Comparison of ENCODE assay signal across 1 cellular context in genomic region chr19:49486710-49487276, GRCh38.
TF ChIP-seq lines count a peak whose summit lies in the region.

No MANE protein-coding gene starts in this region.

TF ChIP-seq in IMR-90, 13 proteins besides CTCF, POLR2A, EP300 and RAD21:
- TF ChIP-seq BHLHE40 (IDR thresholded peaks at IDR 0.05; ENCODE audit: low read depth, low read length) (no peak), RFX5 (IDR thresholded peaks at IDR 0.05; ENCODE audit: low read depth, low read length) (no peak), RCOR1 (IDR thresholded peaks at IDR 0.05; ENCODE audit: insufficient replicate concordance, low read length) (no peak), USF2 (IDR thresholded peaks at IDR 0.05; ENCODE audit: low read depth, low read length) (no peak), NFE2L2 (IDR thresholded peaks at IDR 0.05; ENCODE audit: low read depth, low read length) (no peak), CHD1 (IDR thresholded peaks at IDR 0.05; ENCODE audit: low read depth, low read length) (no peak), SMC3 (IDR thresholded peaks at IDR 0.05; ENCODE audit: low read depth, low read length) (no peak), CEBPB (IDR thresholded peaks at IDR 0.05; ENCODE audit: low read depth, low read length) (no peak), MAZ (IDR thresholded peaks at IDR 0.05; ENCODE audit: borderline replicate concordance, low read depth, low read length) (no peak), ELK1 (IDR thresholded peaks at IDR 0.05; ENCODE audit: borderline replicate concordance, low read depth, low read length) (no peak), MAFK (IDR thresholded peaks at IDR 0.05; ENCODE audit: low read depth, low read length) (no peak), MXI1 (IDR thresholded peaks at IDR 0.05; ENCODE audit: borderline replicate concordance, low read depth, low read length) (no peak), FOS (IDR thresholded peaks at IDR 0.05; ENCODE audit: low read depth, low read length) (no peak)
TF ChIP-seq in IMR-90: peak in this region for 0.
